ENCODE assay signal across 8 cellular contexts in the genomic region with DNA sequence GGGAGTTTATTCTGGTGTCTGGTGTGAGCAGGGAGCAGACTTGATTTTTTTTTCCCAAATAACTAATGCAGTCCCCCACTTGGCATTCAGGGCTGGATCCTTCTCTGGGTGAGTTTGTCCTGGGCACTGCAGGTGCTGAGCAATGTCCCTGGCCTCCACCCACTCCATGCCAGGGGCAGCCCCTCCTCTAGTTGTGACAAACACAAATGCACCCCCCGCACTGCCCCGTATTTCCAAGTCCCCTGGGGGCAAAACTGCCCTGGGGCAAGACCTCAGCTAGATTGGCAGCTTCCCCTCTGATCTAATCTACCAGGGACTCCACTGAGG. TPM values are rescaled to one million over a fixed set of nuclear protein-coding genes. Genes with fewer than 3 reads are reported as not detected.
DNase-seq lines count a peak whose midpoint lies in the region; ATAC-seq, FAIRE-seq and TF ChIP-seq lines count a peak whose summit lies in the region.

No MANE protein-coding gene starts in this region.

- H3K4me1 ChIP-seq in small intestine (ENCODE audit: control insufficient read depth in 2 of 2, insufficient read depth in 1 of 2, low read depth in 1 of 2, low read length in 1 of 2) = peaks cover 0 to 7% of the 10 kb centered on the region in 2 donors

- H3K36me3 ChIP-seq in KOPT-K1 (ENCODE audit: insufficient read depth, low read length) = 0 out of 2 replicates have a peak, but pooled peaks cover 9% of the 10 kb centered on the region
- H3K36me3 ChIP-seq in small intestine (ENCODE audit: control insufficient read depth in 2 of 2, insufficient read depth in 2 of 2, low read length in 2 of 2) = no peaks in the 10 kb centered on the region

- DNase-seq in dorsolateral prefrontal cortex (no peak), small intestine (no peak), C1 segment of cervical spinal cord (lab: John Stamatoyannopoulos, UW) (no peak), RCC 7860 (ENCODE audit: low spot score) (no peak), H54 (ENCODE audit: insufficient read length, low spot score) (no peak)

- TF ChIP-seq POLR2A in GM18505 (IDR thresholded peaks at IDR 0.05; ENCODE audit: borderline replicate concordance, extremely low read depth, insufficient read depth, insufficient read length) (peak; percentile 6), H54 (IDR thresholded peaks at IDR 0.05; ENCODE audit: low read depth, low read length) (no peak)

- no peaks in the 10 kb centered on the region for H3K27me3 ChIP-seq in dorsolateral prefrontal cortex
- H3K27me3 ChIP-seq in small intestine (ENCODE audit: control insufficient read depth in 2 of 2, insufficient read depth in 2 of 2, low read length in 2 of 2) = no peaks in the 10 kb centered on the region

- H3K27ac ChIP-seq in KOPT-K1 (ENCODE audit: low read depth, low read length, poor library complexity, severe bottlenecking) (peak overlapping the region; percentile 54), dorsolateral prefrontal cortex (peak overlapping the region in 42 of 59 donors; percentile 8 to 77 (median 44)), small intestine (ENCODE audit: low read depth in 1 of 2, low read length in 1 of 2) (peak overlapping the region; percentile 34 to 42)

- ATAC-seq in GM18505 (IDR thresholded peaks at IDR 0.05; ENCODE audit: unreplicated experiment) (no peak), GM21515 (IDR thresholded peaks at IDR 0.05; ENCODE audit: unreplicated experiment) (no peak)

- intact Hi-C loops in dorsolateral prefrontal cortex (cut with DNase I) = no loop called here

- FAIRE-seq in small intestine (lab: Jason Lieb, UNC) (no peak), RCC 7860 (lab: Jason Lieb, UNC) (no peak), H54 (lab: Jason Lieb, UNC) (no peak)

- H3K4me3 ChIP-seq in dorsolateral prefrontal cortex (peak overlapping the region in 4 of 59 donors; percentile 9 to 26 (median 16)), small intestine (ENCODE audit: low read depth in 1 of 2, low read length in 2 of 2) (no peak overlapping the region)

- no peaks in the 10 kb centered on the region for H3K9me3 ChIP-seq in KOPT-K1 (ENCODE audit: insufficient read depth, low read length, poor library complexity, severe bottlenecking)
- no peaks in the 10 kb centered on the region for H3K9me3 ChIP-seq in small intestine (ENCODE audit: control insufficient read depth, low read depth)

- no peak for TF ChIP-seq CTCF in dorsolateral prefrontal cortex (IDR thresholded peaks at IDR 0.05 in 54 of 56, conservative IDR thresholded peaks at IDR 0.05 in 2 of 56; ENCODE audit: low read depth in 1 of 56, partially characterized antibody in 56 of 56)

- WGBS in small intestine, 3 donors = 63 to 90% (median 81%) methylated on average over 2 of the region's 2 CpGs

RNA-seq across cellular contexts. Expression of gene MOB3A, which starts 6.4 kb away (rescaled TPM):
- total RNA-seq in dorsolateral prefrontal cortex = 10 to 100 TPM; 15.7 to 49.6 (median 26.9) TPM
- 10 to 100 TPM in 2 of 3 donors, 1 to 10 TPM in 1; 7.6 to 16.3 (median 12.7) TPM for polyA plus RNA-seq in small intestine

RNA-seq across cellular contexts. Expression of gene IZUMO4, which starts 7.0 kb away (rescaled TPM):
- 10 to 100 TPM in 119 of 120 experiments, 1 to 10 TPM in 1; 8.6 to 54.6 (median 25.5) TPM for total RNA-seq in dorsolateral prefrontal cortex
- polyA plus RNA-seq in small intestine = 1 to 10 TPM; 3.5 to 5.8 (median 4.8) TPM

RNA-seq across cellular contexts. Expression of gene MKNK2, which starts 38.6 kb away (rescaled TPM):
- 100 to 1,000 TPM in 32 of 120 experiments, 10 to 100 TPM in 88; 40.9 to 364 (median 77.4) TPM for total RNA-seq in dorsolateral prefrontal cortex
- 10 to 100 TPM; 47.6 to 97.7 (median 80.1) TPM for polyA plus RNA-seq in small intestine
